ENCODE assay signal across 1 cellular context in the genomic region with DNA sequence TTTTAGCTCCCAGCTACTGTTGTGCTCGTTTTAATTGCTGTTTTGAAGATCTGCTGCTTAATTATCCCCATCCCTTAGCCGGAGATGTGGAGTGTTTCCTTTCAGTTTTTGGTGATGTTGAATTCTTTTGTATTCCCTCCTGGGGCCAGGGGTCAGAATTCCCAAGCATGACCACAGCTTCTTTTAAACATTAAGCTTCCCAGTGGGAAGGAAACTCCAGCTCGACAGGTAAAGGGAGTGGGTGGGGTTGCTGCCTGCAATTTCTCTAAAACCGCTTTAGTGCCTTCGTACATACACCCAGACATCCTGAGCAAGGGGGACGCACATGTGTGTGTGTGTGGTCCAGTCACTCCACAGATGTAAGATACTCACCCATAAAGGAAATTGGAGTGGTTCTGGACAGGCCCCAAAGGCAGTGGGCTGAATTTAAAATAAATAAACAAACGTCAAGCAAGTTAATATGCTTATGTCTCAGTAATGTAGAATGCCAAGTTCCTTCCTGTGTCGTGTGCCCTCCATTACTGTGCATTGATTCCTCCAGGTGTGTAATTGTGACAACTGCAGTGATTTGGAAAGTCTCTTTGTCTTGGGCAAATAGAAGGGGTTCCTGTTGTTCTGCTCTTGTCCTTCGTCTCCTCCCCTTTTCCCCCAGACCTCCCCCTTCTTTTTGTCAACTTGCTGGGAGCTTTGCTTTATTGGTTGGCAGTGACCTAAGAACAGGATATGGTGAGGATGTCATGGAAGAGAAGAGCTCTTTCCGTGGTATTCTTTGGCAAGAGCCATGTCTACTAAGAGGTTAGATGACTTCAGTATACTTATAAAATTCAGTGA.
TF ChIP-seq lines count a peak whose summit lies in the region.

No MANE protein-coding gene starts in this region.

TF ChIP-seq in GM23338, 12 proteins besides CTCF, POLR2A, EP300 and RAD21 (continued from another document):
- TF ChIP-seq, protein P1, sequence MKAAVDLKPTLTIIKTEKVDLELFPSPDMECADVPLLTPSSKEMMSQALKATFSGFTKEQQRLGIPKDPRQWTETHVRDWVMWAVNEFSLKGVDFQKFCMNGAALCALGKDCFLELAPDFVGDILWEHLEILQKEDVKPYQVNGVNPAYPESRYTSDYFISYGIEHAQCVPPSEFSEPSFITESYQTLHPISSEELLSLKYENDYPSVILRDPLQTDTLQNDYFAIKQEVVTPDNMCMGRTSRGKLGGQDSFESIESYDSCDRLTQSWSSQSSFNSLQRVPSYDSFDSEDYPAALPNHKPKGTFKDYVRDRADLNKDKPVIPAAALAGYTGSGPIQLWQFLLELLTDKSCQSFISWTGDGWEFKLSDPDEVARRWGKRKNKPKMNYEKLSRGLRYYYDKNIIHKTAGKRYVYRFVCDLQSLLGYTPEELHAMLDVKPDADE (IDR thresholded peaks at IDR 0.05): no peak
- TF ChIP-seq, protein P2, sequence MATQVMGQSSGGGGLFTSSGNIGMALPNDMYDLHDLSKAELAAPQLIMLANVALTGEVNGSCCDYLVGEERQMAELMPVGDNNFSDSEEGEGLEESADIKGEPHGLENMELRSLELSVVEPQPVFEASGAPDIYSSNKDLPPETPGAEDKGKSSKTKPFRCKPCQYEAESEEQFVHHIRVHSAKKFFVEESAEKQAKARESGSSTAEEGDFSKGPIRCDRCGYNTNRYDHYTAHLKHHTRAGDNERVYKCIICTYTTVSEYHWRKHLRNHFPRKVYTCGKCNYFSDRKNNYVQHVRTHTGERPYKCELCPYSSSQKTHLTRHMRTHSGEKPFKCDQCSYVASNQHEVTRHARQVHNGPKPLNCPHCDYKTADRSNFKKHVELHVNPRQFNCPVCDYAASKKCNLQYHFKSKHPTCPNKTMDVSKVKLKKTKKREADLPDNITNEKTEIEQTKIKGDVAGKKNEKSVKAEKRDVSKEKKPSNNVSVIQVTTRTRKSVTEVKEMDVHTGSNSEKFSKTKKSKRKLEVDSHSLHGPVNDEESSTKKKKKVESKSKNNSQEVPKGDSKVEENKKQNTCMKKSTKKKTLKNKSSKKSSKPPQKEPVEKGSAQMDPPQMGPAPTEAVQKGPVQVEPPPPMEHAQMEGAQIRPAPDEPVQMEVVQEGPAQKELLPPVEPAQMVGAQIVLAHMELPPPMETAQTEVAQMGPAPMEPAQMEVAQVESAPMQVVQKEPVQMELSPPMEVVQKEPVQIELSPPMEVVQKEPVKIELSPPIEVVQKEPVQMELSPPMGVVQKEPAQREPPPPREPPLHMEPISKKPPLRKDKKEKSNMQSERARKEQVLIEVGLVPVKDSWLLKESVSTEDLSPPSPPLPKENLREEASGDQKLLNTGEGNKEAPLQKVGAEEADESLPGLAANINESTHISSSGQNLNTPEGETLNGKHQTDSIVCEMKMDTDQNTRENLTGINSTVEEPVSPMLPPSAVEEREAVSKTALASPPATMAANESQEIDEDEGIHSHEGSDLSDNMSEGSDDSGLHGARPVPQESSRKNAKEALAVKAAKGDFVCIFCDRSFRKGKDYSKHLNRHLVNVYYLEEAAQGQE (IDR thresholded peaks at IDR 0.05; ENCODE audit: unreplicated experiment): no peak
- no peak for TF ChIP-seq NANOG (IDR thresholded peaks at IDR 0.05; ENCODE audit: borderline replicate concordance)
